Comparison of ENCODE assay signal across 8 cellular contexts in genomic region chr4:86960557-86960959, GRCh38. TPM values are rescaled to one million over a fixed set of nuclear protein-coding genes. Genes with fewer than 3 reads are reported as not detected.
A peak's percentile ranks its signal among the peaks of the same experiment; 100 is the strongest.
DNase-seq lines count a peak whose midpoint lies in the region; ATAC-seq and TF ChIP-seq lines count a peak whose summit lies in the region.

No MANE protein-coding gene starts in this region.

- H3F3A ChIP-seq in PC-9 (ENCODE audit: insufficient read depth, low read depth): peaks cover 21% of the 10 kb centered on the region

- no peak overlapping the region for H2AFZ ChIP-seq in PC-9

- H3K4me2 ChIP-seq in PC-9: no peak overlapping the region

- H3K4me1 ChIP-seq in PC-9 (replicated peaks; ENCODE audit: insufficient read depth) (peaks cover 27% of the 10 kb centered on the region), psoas muscle (peaks cover 35% of the 10 kb centered on the region)

- CTCF ChIA-PET in PC-9 (lab: Charles Lee): no interaction called here

- peaks cover 3% of the 10 kb centered on the region; the same call in 1 of the 2 replicates for H3K79me2 ChIP-seq in PC-9 (ENCODE audit: low read depth)

- H3K4me3 ChIP-seq in GM12865 (ENCODE audit: low read depth, low read length) (peak overlapping the region; percentile 26), PC-9 (no peak overlapping the region), psoas muscle (no peak overlapping the region)

- BruUV-seq in PC-9 (replicated peaks; lab: Mats Ljungman, UMichigan): no TSS peak

- WGBS in psoas muscle, 3 donors: 17 to 40% (median 23%) methylated on average over 2 of the region's 2 CpGs

- H3K27ac ChIP-seq in PC-9 (peak overlapping the region; percentile 14; the same call in 1 of the 2 replicates), psoas muscle (peak overlapping the region; percentile 56), substantia nigra (ENCODE audit: low read depth, low read length, poor library complexity, severe bottlenecking) (no peak overlapping the region)

- intact Hi-C loops in PC-9 (cut with micrococcal nuclease; ENCODE audit: unreplicated experiment): no loop called here
- intact Hi-C loops in left cardiac atrium (cut with DNase I): no loop called here
- intact Hi-C loops in psoas muscle (cut with DNase I): no loop called here

- POLR2A ChIA-PET in PC-9 (lab: Charles Lee; ENCODE audit: unreplicated experiment): no interaction called here

- H3K9me2 ChIP-seq in PC-9 (ENCODE audit: insufficient read depth): no peaks in the 10 kb centered on the region

- H3K9me3 ChIP-seq in PC-9 (ENCODE audit: insufficient read depth, low read depth) (no peaks in the 10 kb centered on the region), psoas muscle (no peaks in the 10 kb centered on the region)

- H3K36me3 ChIP-seq in PC-9 (ENCODE audit: low read depth): no peaks in the 10 kb centered on the region; the same call in 1 of the 2 replicates
- H3K36me3 ChIP-seq in psoas muscle (ENCODE audit: insufficient read depth in 1 of 2, low read depth in 1 of 2): no peaks in the 10 kb centered on the region

- TF ChIP-seq CTCF in GM12865 (IDR thresholded peaks at IDR 0.05; ENCODE audit: insufficient read depth, low read depth, low read length, missing control alignments) (no peak), PC-9 (conservative IDR thresholded peaks at IDR 0.05) (no peak), psoas muscle (IDR thresholded peaks at IDR 0.05) (no peak)

- DNase-seq in GM12865 (ENCODE audit: low read depth) (no peak), PC-9 (no peak), left cardiac atrium (no peak), psoas muscle (no peak), substantia nigra (lab: John Stamatoyannopoulos, UW) (no peak), SK-N-DZ (ENCODE audit: low spot score) (no peak)

- H4K20me1 ChIP-seq in PC-9 (ENCODE audit: insufficient read depth): no peaks in the 10 kb centered on the region

- no peaks in the 10 kb centered on the region for H3K27me3 ChIP-seq in PC-9 (ENCODE audit: insufficient read depth, low read depth)
- H3K27me3 ChIP-seq in psoas muscle (ENCODE audit: insufficient read depth in 3 of 3, low read length in 2 of 3): no peaks in the 10 kb centered on the region

- peak; percentile 74 to 80 for ATAC-seq in left cardiac atrium
- ATAC-seq in psoas muscle: peak in 3 of 4 donors; percentile 25 to 39 (median 29)
- ATAC-seq in GM18519 (IDR thresholded peaks at IDR 0.05; ENCODE audit: low FRiP score, unreplicated experiment): no peak
- ATAC-seq in GM19035 (IDR thresholded peaks at IDR 0.05; ENCODE audit: unreplicated experiment): no peak

RNA-seq across cellular contexts. Expression of gene AFF1, which starts 25.7 kb away (rescaled TPM):
- total RNA-seq in PC-9 (2021) (45.3 and 52.8 TPM in 2 replicates), left cardiac atrium (10 to 100 TPM; 68.1 to 78.4 TPM), psoas muscle (100 to 1,000 TPM; 118 to 149 (median 122) TPM)
- 100 to 1,000 TPM in 2 of 3 donors, 10 to 100 TPM in 1; 62.7 to 171 (median 115) TPM for polyA plus RNA-seq in psoas muscle
- polyA plus RNA-seq in SK-N-DZ (2014; cell fraction: cytosol; rRNA removed): 4.8 and 5.3 TPM in 2 replicates
- polyA plus RNA-seq in SK-N-DZ (2014; cell fraction: nucleus; rRNA removed): 6.0 and 7.0 TPM in 2 replicates

Comparison
In these comparisons a context has a peak if more than half of its experiments do, and no peak if none do; other contexts are left out.
1. ATAC-seq: peak in left cardiac atrium (2 of 2) and psoas muscle (3 of 4); none in GM18519 (single experiment) and GM19035 (single experiment).